Comparison of ENCODE assay signal across 3 cellular contexts in genomic region chr11:88087281-88087680, GRCh38.
"Had no signal": no experiment of that assay in that cellular context is flagged by ENCODE, and none has a peak within 500 bp of the region (broad histone marks: within the 10 kb centered on the region; RNA-seq: fewer than 3 reads in every experiment).

No MANE protein-coding gene starts in this region.

- DNase-seq: GDM1, GF-D8 had no signal

- H3K4me3 ChIP-seq: GM12878 had no signal

- ATAC-seq: GM12878 had no signal
